Comparison of ENCODE assay signal across 9 cellular contexts in the genomic region with DNA sequence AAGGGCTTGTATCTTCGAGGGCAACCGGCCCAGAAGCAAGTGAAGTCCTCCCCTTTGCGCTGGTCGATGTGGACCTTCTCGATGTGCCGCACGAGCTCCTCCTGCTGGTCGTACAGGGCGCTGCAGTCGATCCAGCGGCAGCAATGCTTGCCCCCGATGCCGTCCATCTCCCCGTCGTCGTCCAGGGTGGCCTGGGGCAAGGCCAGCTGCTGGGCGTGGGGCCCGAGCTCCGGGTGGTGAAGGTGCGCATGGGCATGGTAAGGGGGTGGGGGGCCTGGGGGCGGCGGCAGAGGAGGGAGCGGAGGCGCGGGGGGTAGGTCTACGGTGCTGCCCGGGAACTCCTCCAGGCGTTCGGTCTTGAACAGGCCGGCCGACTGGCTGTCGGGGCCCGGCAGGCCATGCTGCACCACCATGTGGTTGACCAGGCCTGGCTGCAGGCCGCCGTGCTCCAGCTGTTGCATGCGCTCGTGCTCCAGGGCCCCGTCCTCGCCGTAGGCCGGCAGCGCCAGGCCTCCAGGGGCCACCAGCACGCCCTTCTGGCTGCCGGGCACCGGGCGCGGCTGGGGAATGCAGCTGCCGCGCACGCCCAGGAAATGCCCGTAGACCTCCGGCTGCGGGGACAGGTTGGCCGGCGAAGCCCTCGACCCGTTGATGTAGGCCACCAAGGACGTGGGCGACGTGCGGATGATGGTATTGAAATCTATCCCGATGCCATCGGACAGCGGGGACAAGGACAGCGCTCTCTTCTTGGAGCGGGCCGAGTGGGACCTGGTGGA.
DNase-seq lines count a peak whose midpoint lies in the region; ATAC-seq, FAIRE-seq and TF ChIP-seq lines count a peak whose summit lies in the region.
"Had no signal": no experiment of that assay in that cellular context is flagged by ENCODE, and none has a peak within 500 bp of the region (broad histone marks: within the 10 kb centered on the region; RNA-seq: fewer than 3 reads in every experiment).

No MANE protein-coding gene starts in this region.

- FAIRE-seq in astrocyte (lab: Jason Lieb, UNC), result no peak

- TF ChIP-seq CTCF in RWPE1 (conservative IDR thresholded peaks at IDR 0.05; ENCODE audit: low read depth) (0 out of 2 replicates have a peak, but pooled peaks have one; percentile 8), astrocyte (IDR thresholded peaks at IDR 0.05; ENCODE audit: insufficient read depth, low read depth, low read length) (peak; percentile 16), vagina (IDR thresholded peaks at IDR 0.05) (no peak)

- no peak overlapping the region for H3K27ac ChIP-seq in RWPE1
- H3K27ac ChIP-seq in astrocyte (ENCODE audit: low read depth, low read length), result no peak overlapping the region
- H3K27ac ChIP-seq in vagina, result no peak overlapping the region
- H3K27ac ChIP-seq: BLaER1 treated with 17β-estradiol and CSF1 and Interleukin-3, amounts not matched to agents 10 nM and 100 nM had no signal

- no peak overlapping the region for H3K9ac ChIP-seq in astrocyte (ENCODE audit: low read length)
- H3K9ac ChIP-seq: BLaER1 treated with 17β-estradiol and CSF1 and Interleukin-3, amounts not matched to agents 10 nM and 100 nM had no signal

- H3K27ac Mint-ChIP-seq in astrocyte (ENCODE audit: unreplicated experiment), result no peak overlapping the region
- H3K27ac Mint-ChIP-seq in naive thymus-derived CD8-positive, alpha-beta T cell, result peak overlapping the region in 1 of 10 donors; percentile 16

- no peaks in the 10 kb centered on the region for H3K9me3 Mint-ChIP-seq in astrocyte (ENCODE audit: unreplicated experiment)
- H3K9me3 Mint-ChIP-seq in naive thymus-derived CD8-positive, alpha-beta T cell, result no peaks in the 10 kb centered on the region

- H3K27me3 ChIP-seq in astrocyte (ENCODE audit: insufficient read depth, low read length), result no peaks in the 10 kb centered on the region
- no peaks in the 10 kb centered on the region for H3K27me3 ChIP-seq in vagina
- H3K27me3 ChIP-seq: BLaER1 treated with 17β-estradiol and CSF1 and Interleukin-3, amounts not matched to agents 10 nM and 100 nM had no signal

- peaks cover 51% of the 10 kb centered on the region for H3K79me2 ChIP-seq in astrocyte (ENCODE audit: insufficient read depth, low read length)

- no peak for ATAC-seq in naive thymus-derived CD8-positive, alpha-beta T cell
- no peak for ATAC-seq in HG03378 (IDR thresholded peaks at IDR 0.05; ENCODE audit: unreplicated experiment)

- H4K20me1 ChIP-seq in astrocyte (ENCODE audit: insufficient read depth, low read length), result no peaks in the 10 kb centered on the region
- H4K20me1 ChIP-seq: BLaER1 treated with 17β-estradiol and CSF1 and Interleukin-3, amounts not matched to agents 10 nM and 100 nM had no signal

- no peak overlapping the region for H3K4me3 ChIP-seq in astrocyte (ENCODE audit: insufficient read depth, low read depth, low read length)
- no peak overlapping the region for H3K4me3 ChIP-seq in vagina
- H3K4me3 ChIP-seq: BLaER1 treated with 17β-estradiol and CSF1 and Interleukin-3, amounts not matched to agents 10 nM and 100 nM had no signal

- H3K4me1 Mint-ChIP-seq in astrocyte (ENCODE audit: low read depth, unreplicated experiment), result peaks cover 16% of the 10 kb centered on the region
- H3K4me1 Mint-ChIP-seq in naive thymus-derived CD8-positive, alpha-beta T cell, result no peaks in the 10 kb centered on the region

- CTCF ChIA-PET in RWPE1 (lab: Yijun Ruan, JAX), result no interaction called here

- peaks cover 25% of the 10 kb centered on the region for H3K4me1 ChIP-seq in astrocyte (ENCODE audit: insufficient read depth, low read length)
- peaks cover 19% of the 10 kb centered on the region for H3K4me1 ChIP-seq in vagina
- H3K4me1 ChIP-seq: BLaER1 treated with 17β-estradiol and CSF1 and Interleukin-3, amounts not matched to agents 10 nM and 100 nM had no signal

- no peak for TF ChIP-seq POLR2A in vagina (IDR thresholded peaks at IDR 0.05)

- H3K36me3 Mint-ChIP-seq in astrocyte (ENCODE audit: low read depth, unreplicated experiment), result peaks cover 14% of the 10 kb centered on the region
- H3K36me3 Mint-ChIP-seq in naive thymus-derived CD8-positive, alpha-beta T cell, result peaks cover 0 to 8% (median 5%) of the 10 kb centered on the region in 3 donors

- H3K9me3 ChIP-seq in astrocyte (ENCODE audit: insufficient read depth, low read depth, low read length) (no peaks in the 10 kb centered on the region), vagina (no peaks in the 10 kb centered on the region)

- H3K4me3 Mint-ChIP-seq in astrocyte (ENCODE audit: unreplicated experiment), result no peak overlapping the region
- H3K4me3 Mint-ChIP-seq in naive thymus-derived CD8-positive, alpha-beta T cell, result no peak overlapping the region

- no peak overlapping the region for H2AFZ ChIP-seq in astrocyte (ENCODE audit: low read depth, low read length)

- no peak overlapping the region for H3K4me2 ChIP-seq in astrocyte (ENCODE audit: low read length)
- H3K4me2 ChIP-seq: BLaER1 treated with 17β-estradiol and CSF1 and Interleukin-3, amounts not matched to agents 10 nM and 100 nM had no signal

- intact Hi-C loops in vagina (cut with DNase I), result no loop called here

- DNase-seq in NCI-H1436 (lab: John Stamatoyannopoulos, UW) (peak; percentile 24), NCI-H1436 treated with DMSO at 0.1 percent for 48 hours (lab: John Stamatoyannopoulos, UW) (no peak), RWPE1 (ENCODE audit: low spot score) (no peak), astrocyte (ENCODE audit: low read depth) (no peak), NCI-H345 treated with DMSO at 0.1 percent for 48 hours (lab: John Stamatoyannopoulos, UW; ENCODE audit: unreplicated experiment) (no peak), vagina (ENCODE audit: extremely low spot score in 2 of 2) (no peak)
- peak in 7 of 10 donors; percentile 4 to 69 (median 14) for DNase-seq in naive thymus-derived CD8-positive, alpha-beta T cell

- POLR2A ChIA-PET in RWPE1 (lab: Yijun Ruan, JAX; ENCODE audit: low non-redundant PET), result no interaction called here
- POLR2A ChIA-PET in naive thymus-derived CD8-positive, alpha-beta T cell (lab: Charles Lee), result no interaction called here

- H3K27me3 Mint-ChIP-seq in astrocyte (ENCODE audit: low read depth, unreplicated experiment), result no peaks in the 10 kb centered on the region
- no peaks in the 10 kb centered on the region for H3K27me3 Mint-ChIP-seq in naive thymus-derived CD8-positive, alpha-beta T cell

- H3K36me3 ChIP-seq in astrocyte (ENCODE audit: insufficient read depth, low read length) (peaks cover 13% of the 10 kb centered on the region), vagina (no peaks in the 10 kb centered on the region)
- H3K36me3 ChIP-seq: BLaER1 treated with 17β-estradiol and CSF1 and Interleukin-3, amounts not matched to agents 10 nM and 100 nM had no signal

Comparison
In these comparisons a context has a peak if more than half of its experiments do, and no peak if none do; other contexts are left out.
1. DNase-seq: peak in NCI-H1436 (single experiment) and naive thymus-derived CD8-positive, alpha-beta T cell (7 of 10); none in NCI-H1436 treated with DMSO at 0.1 percent for 48 hours (single experiment), RWPE1 (single experiment), astrocyte (single experiment), NCI-H345 treated with DMSO at 0.1 percent for 48 hours (single experiment) and vagina (0 of 2).
2. CTCF ChIP-seq: peak in RWPE1 (single experiment) and astrocyte (single experiment); none in vagina (0 of 3).